In genomic region chr5:66520854-66521253, GRCh38 we compare ENCODE assay signal across 28 cellular contexts.
"Had no signal": no experiment of that assay in that cellular context is flagged by ENCODE, and none has a peak within 500 bp of the region (broad histone marks: within the 10 kb centered on the region; RNA-seq: fewer than 3 reads in every experiment).

No MANE protein-coding gene starts in this region.

- DNase-seq: kidney; left colon; left lung; lower lobe of right lung; mammary epithelial cell; mesenchymal stem cell; naive thymus-derived CD8-positive, alpha-beta T cell; nucleus accumbens; pancreas; posterior cingulate gyrus; retina; right cardiac atrium; sigmoid colon; small intestine; spleen; stimulated activated CD4-positive, alpha-beta T cell treated with anti-CD3 and anti-CD28 coated beads, Interleukin-4, amount 100 ng/mL, for 24 hours; stimulated activated naive CD4-positive, alpha-beta T cell; tibial artery; upper lobe of right lung had no signal

- H3K27ac ChIP-seq: left lung, lower lobe of right lung, pancreas, prostate gland, sigmoid colon, spleen, suprapubic skin, thoracic aorta, tibial artery, upper lobe of right lung had no signal

- H3K4me3 ChIP-seq: left lung, lower lobe of right lung, pancreas, prostate gland, sigmoid colon, spleen, suprapubic skin, thoracic aorta, tibial artery, upper lobe of right lung had no signal

- H3K36me3 Mint-ChIP-seq: naive thymus-derived CD8-positive, alpha-beta T cell; stimulated activated effector memory CD8-positive, alpha-beta T cell treated with anti-CD3 and anti-CD28 coated beads, Interleukin-12 subunit alpha, Interleukin-12 subunit beta, amount 100 ng/mL, for 72 hours had no signal

- ATAC-seq: left colon; left lung; lower lobe of right lung; naive thymus-derived CD8-positive, alpha-beta T cell; pancreas; right cardiac atrium; stimulated activated effector memory CD8-positive, alpha-beta T cell treated with anti-CD3 and anti-CD28 coated beads, Interleukin-12 subunit alpha, Interleukin-12 subunit beta, amount 100 ng/mL, for 72 hours; upper lobe of right lung had no signal

- FAIRE-seq: islet of Langerhans, kidney, pancreas, small intestine, urothelium cell line had no signal

- H3K27ac Mint-ChIP-seq: naive thymus-derived CD8-positive, alpha-beta T cell; nephron; stimulated activated effector memory CD8-positive, alpha-beta T cell treated with anti-CD3 and anti-CD28 coated beads, Interleukin-12 subunit alpha, Interleukin-12 subunit beta, amount 100 ng/mL, for 72 hours; stimulated activated naive CD8-positive, alpha-beta T cell treated with anti-CD3 and anti-CD28 coated beads, Interleukin-15, Interleukin-2, amounts not matched to agents 100 ng/mL and 50 ng/mL, for 24 hours had no signal

- H3K36me3 ChIP-seq: left lung, lower lobe of right lung, pancreas, prostate gland, sigmoid colon, spleen, suprapubic skin, thoracic aorta, tibial artery, upper lobe of right lung had no signal

- H3K27me3 ChIP-seq: left lung, pancreas, sigmoid colon, spleen, suprapubic skin, tibial artery, upper lobe of right lung had no signal

- H3K4me1 Mint-ChIP-seq: nephron; neural crest cell; stimulated activated effector memory CD8-positive, alpha-beta T cell treated with anti-CD3 and anti-CD28 coated beads, Interleukin-12 subunit alpha, Interleukin-12 subunit beta, amount 100 ng/mL, for 72 hours had no signal

- H3K4me3 Mint-ChIP-seq: naive thymus-derived CD8-positive, alpha-beta T cell; nephron; neural crest cell; stimulated activated effector memory CD8-positive, alpha-beta T cell treated with anti-CD3 and anti-CD28 coated beads, Interleukin-12 subunit alpha, Interleukin-12 subunit beta, amount 100 ng/mL, for 72 hours; stimulated activated naive CD8-positive, alpha-beta T cell treated with anti-CD3 and anti-CD28 coated beads, Interleukin-15, Interleukin-2, amounts not matched to agents 100 ng/mL and 50 ng/mL, for 24 hours had no signal

- H3K27me3 Mint-ChIP-seq: stimulated activated naive CD8-positive, alpha-beta T cell treated with anti-CD3 and anti-CD28 coated beads, Interleukin-15, Interleukin-2, amounts not matched to agents 100 ng/mL and 50 ng/mL, for 24 hours had no signal

- H3K9me3 ChIP-seq: pancreas, prostate gland had no signal

- H3K4me1 ChIP-seq: left lung, lower lobe of right lung, pancreas, prostate gland, sigmoid colon, suprapubic skin, tibial artery, upper lobe of right lung had no signal
